In the genomic region with DNA sequence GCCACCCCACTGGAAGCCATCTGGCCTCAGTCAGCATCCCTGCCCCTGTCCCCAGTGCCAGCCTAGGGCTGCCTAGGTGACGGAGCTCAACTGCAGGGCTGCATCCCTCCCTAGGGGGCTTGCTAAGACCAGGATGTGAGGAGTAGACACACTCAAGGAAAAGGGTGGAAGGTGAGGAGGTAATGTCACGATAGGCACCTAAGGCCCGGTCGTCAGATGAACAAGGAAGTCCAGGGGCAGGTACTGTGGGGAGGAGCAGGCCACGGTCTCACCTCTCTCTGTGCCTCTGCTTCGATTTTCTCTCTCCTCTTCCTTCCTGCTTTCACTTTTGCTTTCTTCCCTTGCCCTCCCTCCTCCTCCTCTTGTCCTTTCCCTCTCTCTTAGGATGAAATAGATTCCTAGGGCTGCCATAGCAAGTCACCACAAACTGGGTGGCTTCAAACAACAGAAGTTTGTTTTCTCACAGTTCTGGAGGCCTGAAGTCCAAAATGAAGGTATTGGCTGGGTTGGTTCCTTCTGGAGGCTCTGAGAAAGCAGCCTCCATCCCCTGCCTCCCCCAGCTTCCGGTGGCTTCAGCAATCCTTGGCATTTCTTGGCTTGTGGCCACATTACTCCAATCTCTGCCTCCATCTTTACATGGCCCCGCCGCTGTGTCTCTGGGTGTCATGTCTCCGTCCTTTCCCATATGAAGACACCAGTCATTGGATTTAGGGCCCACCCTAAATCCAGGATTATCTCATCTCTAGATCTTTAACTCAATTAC, we compare ENCODE assay signal across 11 cellular contexts.
DNase-seq lines count a peak whose midpoint lies in the region; ATAC-seq and TF ChIP-seq lines count a peak whose summit lies in the region.
"Had no signal": no experiment of that assay in that cellular context is flagged by ENCODE, and none has a peak within 500 bp of the region (broad histone marks: within the 10 kb centered on the region; RNA-seq: fewer than 3 reads in every experiment).

No MANE protein-coding gene starts in this region.

- no peaks in the 10 kb centered on the region for H3K27me3 Mint-ChIP-seq in activated CD4-positive, alpha-beta T cell treated with anti-CD3 and anti-CD28 coated beads for 36 hours
- H3K27me3 Mint-ChIP-seq in dendritic cell treated with granulocyte-macrophage colony-stimulating factor and Interleukin-4, amounts not matched to agents 40 ng/mL and 50 ng/mL, for 4 days = peaks cover 5% of the 10 kb centered on the region

- H3K79me2 ChIP-seq in OCI-LY3 (ENCODE audit: low read length) = no peaks in the 10 kb centered on the region

- H3K36me3 ChIP-seq in OCI-LY3 (replicated peaks; ENCODE audit: low read depth, low read length) = no peaks in the 10 kb centered on the region
- H3K36me3 ChIP-seq: gastrocnemius medialis, SJSA1 had no signal

- H3K4me3 ChIP-seq in OCI-LY3 (ENCODE audit: low read length) = peak overlapping the region; percentile 51
- H3K4me3 ChIP-seq: gastrocnemius medialis, SJSA1 had no signal

- peak overlapping the region; percentile 9; the same call in 1 of the 2 replicates for H3K9ac ChIP-seq in OCI-LY3 (ENCODE audit: low read length)

- H2AFZ ChIP-seq in OCI-LY3 (ENCODE audit: low read depth, low read length) = peak overlapping the region; percentile 77

- peak overlapping the region; percentile 84 for H3K27ac Mint-ChIP-seq in activated CD4-positive, alpha-beta T cell treated with anti-CD3 and anti-CD28 coated beads for 36 hours
- H3K27ac Mint-ChIP-seq in dendritic cell treated with granulocyte-macrophage colony-stimulating factor and Interleukin-4, amounts not matched to agents 40 ng/mL and 50 ng/mL, for 4 days = peak overlapping the region; percentile 58
- peak overlapping the region; percentile 95 for H3K27ac Mint-ChIP-seq in stimulated activated effector memory CD8-positive, alpha-beta T cell treated with anti-CD3 and anti-CD28 coated beads, Interleukin-12 subunit alpha, Interleukin-12 subunit beta, amount 100 ng/mL, for 72 hours

- H3K4me1 ChIP-seq in OCI-LY3 (ENCODE audit: low read length) = peaks cover 30% of the 10 kb centered on the region
- H3K4me1 ChIP-seq: gastrocnemius medialis, SJSA1 had no signal

- peaks cover 19% of the 10 kb centered on the region for H3K4me1 Mint-ChIP-seq in activated CD4-positive, alpha-beta T cell treated with anti-CD3 and anti-CD28 coated beads for 36 hours
- H3K4me1 Mint-ChIP-seq in dendritic cell treated with granulocyte-macrophage colony-stimulating factor and Interleukin-4, amounts not matched to agents 40 ng/mL and 50 ng/mL, for 4 days (ENCODE audit: low read depth) = peaks cover 37% of the 10 kb centered on the region
- H3K4me1 Mint-ChIP-seq in stimulated activated effector memory CD8-positive, alpha-beta T cell treated with anti-CD3 and anti-CD28 coated beads, Interleukin-12 subunit alpha, Interleukin-12 subunit beta, amount 100 ng/mL, for 72 hours = peaks cover 20% of the 10 kb centered on the region

- H3K36me3 Mint-ChIP-seq in activated CD4-positive, alpha-beta T cell treated with anti-CD3 and anti-CD28 coated beads for 36 hours (ENCODE audit: low read depth) = no peaks in the 10 kb centered on the region
- no peaks in the 10 kb centered on the region for H3K36me3 Mint-ChIP-seq in dendritic cell treated with granulocyte-macrophage colony-stimulating factor and Interleukin-4, amounts not matched to agents 40 ng/mL and 50 ng/mL, for 4 days (ENCODE audit: low read depth)
- no peaks in the 10 kb centered on the region for H3K36me3 Mint-ChIP-seq in stimulated activated effector memory CD8-positive, alpha-beta T cell treated with anti-CD3 and anti-CD28 coated beads, Interleukin-12 subunit alpha, Interleukin-12 subunit beta, amount 100 ng/mL, for 72 hours

- intact Hi-C loops in activated CD4-positive, alpha-beta T cell treated with anti-CD3 and anti-CD28 coated beads for 36 hours (cut with DNase I, micrococcal nuclease) = no loop called here
- intact Hi-C loops in dendritic cell treated with granulocyte-macrophage colony-stimulating factor and Interleukin-4, amounts not matched to agents 40 ng/mL and 50 ng/mL, for 4 days (cut with micrococcal nuclease) = no loop called here

- no peaks in the 10 kb centered on the region for H3K9me3 ChIP-seq in OCI-LY3 (ENCODE audit: insufficient read depth, low read length)
- H3K9me3 ChIP-seq: gastrocnemius medialis, SJSA1 had no signal

- peak overlapping the region; percentile 56 for H3K4me3 Mint-ChIP-seq in activated CD4-positive, alpha-beta T cell treated with anti-CD3 and anti-CD28 coated beads for 36 hours
- peak overlapping the region; percentile 62 for H3K4me3 Mint-ChIP-seq in dendritic cell treated with granulocyte-macrophage colony-stimulating factor and Interleukin-4, amounts not matched to agents 40 ng/mL and 50 ng/mL, for 4 days
- H3K4me3 Mint-ChIP-seq in stimulated activated effector memory CD8-positive, alpha-beta T cell treated with anti-CD3 and anti-CD28 coated beads, Interleukin-12 subunit alpha, Interleukin-12 subunit beta, amount 100 ng/mL, for 72 hours = peak overlapping the region; percentile 56

- CTCF ChIA-PET in activated CD4-positive, alpha-beta T cell treated with anti-CD3 and anti-CD28 coated beads for 36 hours (lab: Charles Lee) = interaction anchor here (0.6 kb wide), 1 partner anchor 209 kb away, joined by 3 read pairs; no protein-coding TSS in a partner anchor

- peak overlapping the region; percentile 60 for H3K4me2 ChIP-seq in OCI-LY3 (ENCODE audit: low read length)

- POLR2A ChIA-PET in activated CD4-positive, alpha-beta T cell treated with anti-CD3 and anti-CD28 coated beads for 36 hours (lab: Charles Lee) = no interaction called here

- TF ChIP-seq CTCF in OCI-LY3 (IDR thresholded peaks at IDR 0.05; ENCODE audit: low read depth, low read length) = no peak

- H3K9me3 Mint-ChIP-seq in activated CD4-positive, alpha-beta T cell treated with anti-CD3 and anti-CD28 coated beads for 36 hours (ENCODE audit: low read depth) = peaks cover 2% of the 10 kb centered on the region
- H3K9me3 Mint-ChIP-seq in dendritic cell treated with granulocyte-macrophage colony-stimulating factor and Interleukin-4, amounts not matched to agents 40 ng/mL and 50 ng/mL, for 4 days = no peaks in the 10 kb centered on the region
- no peaks in the 10 kb centered on the region for H3K9me3 Mint-ChIP-seq in stimulated activated effector memory CD8-positive, alpha-beta T cell treated with anti-CD3 and anti-CD28 coated beads, Interleukin-12 subunit alpha, Interleukin-12 subunit beta, amount 100 ng/mL, for 72 hours

- H3K27me3 ChIP-seq in OCI-LY3 (ENCODE audit: low read depth, low read length) = no peaks in the 10 kb centered on the region
- H3K27me3 ChIP-seq: gastrocnemius medialis, SJSA1 had no signal

- ATAC-seq in activated CD4-positive, alpha-beta T cell treated with anti-CD3 and anti-CD28 coated beads for 36 hours = peak; percentile 83
- peak; percentile 49 for ATAC-seq in stimulated activated effector memory CD8-positive, alpha-beta T cell treated with anti-CD3 and anti-CD28 coated beads, Interleukin-12 subunit alpha, Interleukin-12 subunit beta, amount 100 ng/mL, for 72 hours
- no peak for ATAC-seq in GM21515 (IDR thresholded peaks at IDR 0.05; ENCODE audit: unreplicated experiment)
- ATAC-seq: gastrocnemius medialis had no signal

- no peak overlapping the region for H3K27ac ChIP-seq in OCI-LY3 (ENCODE audit: low read length)
- H3K27ac ChIP-seq: gastrocnemius medialis, SJSA1 had no signal

- DNase-seq in activated CD4-positive, alpha-beta T cell treated with anti-CD3 and anti-CD28 coated beads for 36 hours = peak; percentile 28
- no peak for DNase-seq in activated CD4-positive, alpha-beta T cell treated with anti-CD3 and anti-CD28 coated beads, Interleukin-2, amount 50 U/mL, for 1 hour
- peak in 1 of 2 donors; percentile 62 for DNase-seq in stimulated activated effector memory CD8-positive, alpha-beta T cell treated with anti-CD3 and anti-CD28 coated beads, Interleukin-12 subunit alpha, Interleukin-12 subunit beta, amount 100 ng/mL, for 72 hours (ENCODE audit: low spot score in 2 of 2)
- no peak for DNase-seq in DMS153 treated with DMSO at 0.1 percent for 48 hours (lab: John Stamatoyannopoulos, UW; ENCODE audit: unreplicated experiment)
- no peak for DNase-seq in activated effector memory CD4-positive, alpha-beta T cell treated with anti-CD3 and anti-CD28 coated beads, Interleukin-2, amount 50 U/mL, for 16 hours
- DNase-seq: amygdala, gastrocnemius medialis had no signal

- no peaks in the 10 kb centered on the region for H4K20me1 ChIP-seq in OCI-LY3 (ENCODE audit: insufficient read depth, low read length)
